Comparison of ENCODE assay signal across 8 cellular contexts in genomic region chr12:104505095-104505819, GRCh38. TPM values are rescaled to one million over a fixed set of nuclear protein-coding genes. Genes with fewer than 3 reads are reported as not detected.
DNase-seq lines count a peak whose midpoint lies in the region; ATAC-seq lines count a peak whose summit lies in the region.

No MANE protein-coding gene starts in this region.

- H3K4me1 Mint-ChIP-seq in naive B cell: peaks cover 74 to 100% (median 89%) of the 10 kb centered on the region in 3 donors

- peak; percentile 96 for DNase-seq in NCI-H1105 treated with DMSO at 0.1 percent for 48 hours (lab: John Stamatoyannopoulos, UW)
- peak; percentile 31 for DNase-seq in naive B cell
- DNase-seq in SIG-M5 treated with dmso at 0.1 percent for 504 hours (lab: John Stamatoyannopoulos, UW; ENCODE audit: unreplicated experiment): no peak
- no peak for DNase-seq in activated naive CD4-positive, alpha-beta T cell (lab: John Stamatoyannopoulos, UW)
- no peak for DNase-seq in activated CD4-positive, alpha-beta T cell treated with anti-CD3 and anti-CD28 coated beads, Interleukin-2, amount 50 U/mL, for 48 hours
- no peak for DNase-seq in putamen (ENCODE audit: low spot score)

- ATAC-seq in GM18907 (IDR thresholded peaks at IDR 0.05; ENCODE audit: unreplicated experiment) (peak; percentile 77), HG02678 (IDR thresholded peaks at IDR 0.05; ENCODE audit: unreplicated experiment) (peak; percentile 94), naive B cell (ENCODE audit: low read depth in 2 of 2) (peak; percentile 66 to 81)

- H3K9me3 Mint-ChIP-seq in naive B cell: peaks cover 0 to 3% (median 0%) of the 10 kb centered on the region in 7 donors

- peaks cover 0 to 17% of the 10 kb centered on the region in 2 donors for H3K36me3 Mint-ChIP-seq in naive B cell

- no peaks in the 10 kb centered on the region for H3K27me3 Mint-ChIP-seq in naive B cell

- peak overlapping the region in 4 of 6 donors; percentile 26 to 72 (median 67) for H3K27ac Mint-ChIP-seq in naive B cell

- peak overlapping the region in 5 of 8 donors; percentile 35 to 80 (median 69) for H3K4me3 Mint-ChIP-seq in naive B cell

RNA-seq across cellular contexts. Expression of gene CHST11, which starts 48.5 kb away (rescaled TPM):
- polyA plus RNA-seq in naive B cell (ENCODE audit: low read depth in 6 of 6): 10 to 100 TPM; 39.8 to 63.6 (median 58.6) TPM

Comparison
In these comparisons a context has a peak if more than half of its experiments do, and no peak if none do; other contexts are left out.
1. DNase-seq: peak in NCI-H1105 treated with DMSO at 0.1 percent for 48 hours (single experiment) and naive B cell (single experiment); none in SIG-M5 treated with dmso at 0.1 percent for 504 hours (single experiment), activated naive CD4-positive, alpha-beta T cell (0 of 4), activated CD4-positive, alpha-beta T cell treated with anti-CD3 and anti-CD28 coated beads, Interleukin-2, amount 50 U/mL, for 48 hours (0 of 2) and putamen (single experiment).
2. Peak in every context shown above with its lines, with median percentiles within 50 percentile points of each other: ATAC-seq.